ENCODE assay signal across 8 cellular contexts in the genomic region with DNA sequence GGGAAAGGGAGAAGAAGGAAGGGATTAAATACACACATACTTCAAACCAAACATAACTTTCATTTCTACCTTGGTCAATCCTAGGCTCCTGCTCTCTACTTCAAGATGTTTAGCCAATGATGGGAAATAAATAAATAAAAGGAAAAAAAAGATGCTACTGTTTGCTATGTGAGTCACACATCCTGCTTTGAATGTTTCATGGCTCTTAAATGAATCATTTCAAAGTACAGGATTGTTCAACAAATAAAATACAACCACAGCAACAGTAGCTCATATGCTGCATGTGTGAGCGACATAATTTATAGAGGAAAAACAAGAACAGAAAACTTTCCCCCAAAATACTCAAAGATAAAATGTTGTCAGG. TPM values are rescaled to one million over a fixed set of nuclear protein-coding genes. Genes with fewer than 3 reads are reported as not detected.
DNase-seq lines count a peak whose midpoint lies in the region; ATAC-seq, FAIRE-seq and TF ChIP-seq lines count a peak whose summit lies in the region.

No MANE protein-coding gene starts in this region.

- FAIRE-seq in islet of Langerhans (lab: Jason Lieb, UNC): peak; percentile 33

- peak overlapping the region; percentile 96 for H3K27ac ChIP-seq in 22Rv1

- H3K4me3 Mint-ChIP-seq in activated T-helper 2 cell treated with anti-CD3 and anti-CD28 coated beads, Interferon-gamma antibody, Interleukin-2, Interleukin-4, amounts not matched to agents 10 μg/mL and 5 μg/mL and 100 μg/mL, durations not matched to agents 14 hours and 24 hours and 36 hours (ENCODE audit: low read depth): no peak overlapping the region

- no peak for TF ChIP-seq CTCF in 22Rv1 (IDR thresholded peaks at IDR 0.05)

- H3K36me3 Mint-ChIP-seq in activated T-helper 2 cell treated with anti-CD3 and anti-CD28 coated beads, Interferon-gamma antibody, Interleukin-2, Interleukin-4, amounts not matched to agents 10 μg/mL and 5 μg/mL and 100 μg/mL, durations not matched to agents 14 hours and 24 hours and 36 hours (ENCODE audit: low read depth): peaks cover 16% of the 10 kb centered on the region

- peak overlapping the region; percentile 64 for H3K27ac Mint-ChIP-seq in activated T-helper 2 cell treated with anti-CD3 and anti-CD28 coated beads, Interferon-gamma antibody, Interleukin-2, Interleukin-4, amounts not matched to agents 10 μg/mL and 5 μg/mL and 100 μg/mL, durations not matched to agents 14 hours and 24 hours and 36 hours

- intact Hi-C loops in activated T-helper 2 cell treated with anti-CD3 and anti-CD28 coated beads, Interferon-gamma antibody, Interleukin-2, Interleukin-4, amounts not matched to agents 10 μg/mL and 5 μg/mL and 100 μg/mL, durations not matched to agents 14 hours and 24 hours and 36 hours (cut with micrococcal nuclease): no loop called here

- H3K4me1 Mint-ChIP-seq in activated T-helper 2 cell treated with anti-CD3 and anti-CD28 coated beads, Interferon-gamma antibody, Interleukin-2, Interleukin-4, amounts not matched to agents 10 μg/mL and 5 μg/mL and 100 μg/mL, durations not matched to agents 14 hours and 24 hours and 36 hours (ENCODE audit: low read depth): peaks cover 44% of the 10 kb centered on the region

- DNase-seq in HCEC 1CT (peak; percentile 94), germinal center (ENCODE audit: low spot score) (no peak), activated gamma-delta T cell (lab: John Stamatoyannopoulos, UW) (no peak)
- no peak for DNase-seq in activated T-helper 2 cell treated with anti-CD3 and anti-CD28 coated beads, Interferon-gamma antibody, Interleukin-2, Interleukin-4, amounts not matched to agents 10 μg/mL and 5 μg/mL and 100 μg/mL, durations not matched to agents 14 hours and 24 hours and 36 hours (ENCODE audit: low spot score)

- H3K9me3 Mint-ChIP-seq in activated T-helper 2 cell treated with anti-CD3 and anti-CD28 coated beads, Interferon-gamma antibody, Interleukin-2, Interleukin-4, amounts not matched to agents 10 μg/mL and 5 μg/mL and 100 μg/mL, durations not matched to agents 14 hours and 24 hours and 36 hours: no peaks in the 10 kb centered on the region

- H3K27me3 Mint-ChIP-seq in activated T-helper 2 cell treated with anti-CD3 and anti-CD28 coated beads, Interferon-gamma antibody, Interleukin-2, Interleukin-4, amounts not matched to agents 10 μg/mL and 5 μg/mL and 100 μg/mL, durations not matched to agents 14 hours and 24 hours and 36 hours (ENCODE audit: low read depth): no peaks in the 10 kb centered on the region

- ATAC-seq in GM18873 (IDR thresholded peaks at IDR 0.05; ENCODE audit: low FRiP score, unreplicated experiment): no peak
- ATAC-seq in HG02840 (IDR thresholded peaks at IDR 0.05; ENCODE audit: low FRiP score, unreplicated experiment): no peak

RNA-seq across cellular contexts. Expression of gene NPFF, which starts 54.3 kb away (rescaled TPM):
- total RNA-seq in activated T-helper 2 cell treated with anti-CD3 and anti-CD28 coated beads, Interferon-gamma antibody, Interleukin-2, Interleukin-4, amounts not matched to agents 10 μg/mL and 5 μg/mL and 100 μg/mL, durations not matched to agents 14 hours and 24 hours and 36 hours: not detected in 2 replicates
